In the genomic region with DNA sequence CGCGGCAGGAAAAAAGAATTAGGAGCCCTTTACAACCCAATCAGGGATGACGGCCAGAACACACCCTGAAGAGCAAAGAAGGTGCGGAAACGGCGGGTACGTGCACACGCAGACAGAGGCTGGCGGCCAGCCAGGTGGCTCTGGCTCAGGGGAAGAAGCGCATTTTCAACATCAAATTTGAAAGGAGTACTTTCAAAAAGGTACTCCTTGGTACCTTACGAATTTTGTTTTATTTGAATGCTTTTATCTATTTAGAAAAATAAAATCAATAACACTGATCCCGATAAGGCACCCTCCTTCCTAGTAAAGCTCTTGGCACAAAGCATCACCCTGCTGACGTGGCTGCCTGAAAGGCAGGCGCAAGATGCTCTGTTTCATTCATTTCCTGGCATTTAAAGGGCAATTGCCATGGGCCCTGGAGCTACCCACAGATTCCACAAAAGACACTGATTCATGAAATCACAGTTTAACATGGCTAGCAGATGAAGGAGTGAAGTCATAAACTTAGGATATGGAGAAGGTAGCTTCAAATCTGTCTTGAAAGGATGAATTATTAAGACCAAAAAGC, we compare ENCODE assay signal across 19 cellular contexts. TPM values are rescaled to one million over a fixed set of nuclear protein-coding genes. Genes with fewer than 3 reads are reported as not detected.
DNase-seq lines count a peak whose midpoint lies in the region; ATAC-seq, FAIRE-seq and TF ChIP-seq lines count a peak whose summit lies in the region.
"Had no signal": no experiment of that assay in that cellular context is flagged by ENCODE, and none has a peak within 500 bp of the region (broad histone marks: within the 10 kb centered on the region; RNA-seq: fewer than 3 reads in every experiment).

No MANE protein-coding gene starts in this region.

- peaks cover 16% of the 10 kb centered on the region for H3K27me3 Mint-ChIP-seq in CD4-positive, CD25-positive, alpha-beta regulatory T cell
- no peaks in the 10 kb centered on the region for H3K27me3 Mint-ChIP-seq in stimulated activated naive CD8-positive, alpha-beta T cell treated with anti-CD3 and anti-CD28 coated beads, Interleukin-15, amount 100 ng/mL, for 72 hours
- H3K27me3 Mint-ChIP-seq: stimulated activated naive CD8-positive, alpha-beta T cell treated with anti-CD3 and anti-CD28 coated beads, Interleukin-15, Interleukin-2, amounts not matched to agents 100 ng/mL and 50 ng/mL, for 24 hours had no signal

- in situ Hi-C loops in K562 (cut with MboI), result no loop called here

- H3K9ac ChIP-seq in K562 (ENCODE audit: insufficient read depth in 1 of 2, low read depth in 2 of 2, low read length in 2 of 2), result no peak overlapping the region

- H3K36me3 ChIP-seq in CD4-positive, CD25-positive, alpha-beta regulatory T cell (ENCODE audit: control insufficient read depth, insufficient read depth, low read length), result no peaks in the 10 kb centered on the region
- peaks cover 7% of the 10 kb centered on the region; the same call in 2 of the 3 replicates for H3K36me3 ChIP-seq in K562 (ENCODE audit: control insufficient read depth, insufficient read depth, low read length)
- H3K36me3 ChIP-seq: cardiac muscle cell, gastroesophageal sphincter had no signal

- H3K27ac ChIP-seq in CD4-positive, CD25-positive, alpha-beta regulatory T cell (ENCODE audit: insufficient read depth, low read length, poor library complexity, severe bottlenecking), result no peak overlapping the region
- peak overlapping the region; percentile 15; the same call in 1 of the 3 replicates for H3K27ac ChIP-seq in K562 (ENCODE audit: extremely low read depth, low read depth, low read length)
- no peak overlapping the region for H3K27ac ChIP-seq in coronary artery
- H3K27ac ChIP-seq: cardiac muscle cell had no signal

- no peak for TF ChIP-seq POLR2A in K562 (conservative IDR thresholded peaks at IDR 0.05)

- no peaks in the 10 kb centered on the region for H4K20me1 ChIP-seq in K562 (replicated peaks; ENCODE audit: control insufficient read depth, insufficient read depth, low read length)

- TF ChIP-seq EP300 in K562 (IDR thresholded peaks at IDR 0.05; ENCODE audit: low read length), result no peak

- CTCF ChIA-PET in K562 (lab: Yijun Ruan, JAX; ENCODE audit: low intra/inter-chr PET ratio), result no interaction called here

- TF ChIP-seq CTCF in K562 (IDR thresholded peaks at IDR 0.05 in 2 of 3, conservative IDR thresholded peaks at IDR 0.05 in 1 of 3; ENCODE audit: insufficient read depth in 2 of 3, low read depth in 1 of 3, low read length in 3 of 3) (no peak), coronary artery (IDR thresholded peaks at IDR 0.05) (no peak)

- H3K4me3 ChIP-seq in CD4-positive, CD25-positive, alpha-beta regulatory T cell (ENCODE audit: low read depth, low read length), result no peak overlapping the region
- H3K4me3 ChIP-seq in K562 (no peak overlapping the region), coronary artery (no peak overlapping the region)
- H3K4me3 ChIP-seq: cardiac muscle cell, gastroesophageal sphincter had no signal

- peaks cover 0 to 3% (median 0%) of the 10 kb centered on the region in 7 donors for H3K9me3 Mint-ChIP-seq in CD4-positive, CD25-positive, alpha-beta regulatory T cell
- peaks cover 8 to 19% of the 10 kb centered on the region in 2 donors for H3K9me3 Mint-ChIP-seq in stimulated activated naive CD8-positive, alpha-beta T cell treated with anti-CD3 and anti-CD28 coated beads, Interleukin-15, amount 100 ng/mL, for 72 hours

- BruUV-seq in K562 (replicated peaks; lab: Mats Ljungman, UMichigan), result no TSS peak

- no peaks in the 10 kb centered on the region for H3K27me3 ChIP-seq in CD4-positive, CD25-positive, alpha-beta regulatory T cell (ENCODE audit: control insufficient read depth, insufficient read depth, low read length)
- H3K27me3 ChIP-seq in K562 (ENCODE audit: control insufficient read depth in 2 of 2, insufficient read depth in 2 of 2, low read length in 2 of 2), result no peaks in the 10 kb centered on the region
- H3K27me3 ChIP-seq: cardiac muscle cell, gastroesophageal sphincter had no signal

- H2AFZ ChIP-seq in K562 (ENCODE audit: low read depth, low read length), result no peak overlapping the region

- intact Hi-C loops in K562 (cut with micrococcal nuclease) (no loop called here), left colon (cut with DNase I, micrococcal nuclease) (no loop called here)

- peaks cover 33% of the 10 kb centered on the region for H3K79me2 ChIP-seq in K562 (ENCODE audit: control insufficient read depth, insufficient read depth, low read length)

- peak overlapping the region in 1 of 4 donors; percentile 38 for H3K4me3 Mint-ChIP-seq in CD4-positive, CD25-positive, alpha-beta regulatory T cell
- no peak overlapping the region for H3K4me3 Mint-ChIP-seq in stimulated activated naive CD8-positive, alpha-beta T cell treated with anti-CD3 and anti-CD28 coated beads, Interleukin-15, amount 100 ng/mL, for 72 hours
- H3K4me3 Mint-ChIP-seq: stimulated activated naive CD8-positive, alpha-beta T cell treated with anti-CD3 and anti-CD28 coated beads, Interleukin-15, Interleukin-2, amounts not matched to agents 100 ng/mL and 50 ng/mL, for 24 hours had no signal

- peaks cover 36% of the 10 kb centered on the region for H3K4me1 ChIP-seq in CD4-positive, CD25-positive, alpha-beta regulatory T cell (ENCODE audit: control insufficient read depth, insufficient read depth, low read length, poor library complexity, severe bottlenecking)
- peaks cover 70 to 72% of the 10 kb centered on the region in 2 experiments for H3K4me1 ChIP-seq in K562 (replicated peaks in 1 of 2; ENCODE audit: control insufficient read depth in 2 of 2, insufficient read depth in 2 of 2, low read length in 2 of 2)

- peak overlapping the region in 2 of 3 donors; percentile 64 to 69 for H3K27ac Mint-ChIP-seq in CD4-positive, CD25-positive, alpha-beta regulatory T cell
- no peak overlapping the region for H3K27ac Mint-ChIP-seq in stimulated activated naive CD8-positive, alpha-beta T cell treated with anti-CD3 and anti-CD28 coated beads, Interleukin-15, amount 100 ng/mL, for 72 hours
- H3K27ac Mint-ChIP-seq: stimulated activated naive CD8-positive, alpha-beta T cell treated with anti-CD3 and anti-CD28 coated beads, Interleukin-15, Interleukin-2, amounts not matched to agents 100 ng/mL and 50 ng/mL, for 24 hours had no signal

- no peak for ATAC-seq in CD4-positive, CD25-positive, alpha-beta regulatory T cell (ENCODE audit: low read depth in 2 of 2)
- no peak for ATAC-seq in K562
- ATAC-seq in left colon, result peak; percentile 91
- ATAC-seq in GM19463 (IDR thresholded peaks at IDR 0.05; ENCODE audit: unreplicated experiment), result no peak
- ATAC-seq in stimulated activated naive CD8-positive, alpha-beta T cell treated with anti-CD3 and anti-CD28 coated beads, Interleukin-15, amount 100 ng/mL, for 72 hours, result no peak
- ATAC-seq: gastroesophageal sphincter, natural killer cell had no signal

- no peaks in the 10 kb centered on the region for H3K9me1 ChIP-seq in K562 (ENCODE audit: control insufficient read depth, insufficient read depth, low read length)

- TF ChIP-seq RAD21 in K562 (CRISPR knock-in tag; conservative IDR thresholded peaks at IDR 0.05 in 1 of 2, IDR thresholded peaks at IDR 0.05 in 1 of 2), result no peak

- H3K36me3 Mint-ChIP-seq in CD4-positive, CD25-positive, alpha-beta regulatory T cell, result peaks cover 4% of the 10 kb centered on the region
- H3K36me3 Mint-ChIP-seq: natural killer cell had no signal

- no peak for DNase-seq in CD4-positive, CD25-positive, alpha-beta regulatory T cell
- DNase-seq in NCI-H1092 treated with DMSO at 0.1 percent for 48 hours (lab: John Stamatoyannopoulos, UW), result peak; percentile 58
- DNase-seq in K562 (ENCODE audit: extremely low read depth in 1 of 4, low spot score in 3 of 4), result no peak
- DNase-seq in left colon, result peak; percentile 60 to 75
- DNase-seq in coronary artery (ENCODE audit: low spot score), result no peak
- DNase-seq in NCI-H524 treated with DMSO at 0.1 percent for 48 hours (lab: John Stamatoyannopoulos, UW), result no peak
- no peak for DNase-seq in stimulated activated naive CD8-positive, alpha-beta T cell treated with anti-CD3 and anti-CD28 coated beads, Interleukin-15, amount 100 ng/mL, for 72 hours
- DNase-seq: activated CD4-positive, alpha-beta T cell treated with anti-CD3 and anti-CD28 coated beads, Interleukin-2, amount 50 U/mL, for 48 hours; activated T-cell treated with anti-CD3 and anti-CD28 coated beads, Interleukin-2, amount 50 U/mL, for 48 hours; GF-D8; Kasumi-1; natural killer cell; NCI-H1417 treated with DMSO at 0.1 percent for 48 hours; NCI-H510A treated with DMSO at 0.1 percent for 48 hours; stimulated activated CD4-positive, alpha-beta T cell treated with anti-CD3 and anti-CD28 coated beads, Interleukin-15, amount 100 ng/mL, for 24 hours had no signal

- FAIRE-seq in K562 (lab: Jason Lieb, UNC), result no peak

- H3K4me1 Mint-ChIP-seq in CD4-positive, CD25-positive, alpha-beta regulatory T cell, result peaks cover 13 to 77% (median 31%) of the 10 kb centered on the region in 4 donors
- H3K4me1 Mint-ChIP-seq in stimulated activated naive CD8-positive, alpha-beta T cell treated with anti-CD3 and anti-CD28 coated beads, Interleukin-15, amount 100 ng/mL, for 72 hours, result peaks cover 51% of the 10 kb centered on the region

- POLR2A ChIA-PET in K562 (lab: Yijun Ruan, JAX), result interaction anchor here (0.6 to 1.6 kb wide), 4 partner anchors 19 to 94 kb away, joined by 3 to 5 read pairs (median 3); no protein-coding TSS in a partner anchor

- peaks cover 0 to 5% of the 10 kb centered on the region in 2 experiments for H3K9me3 ChIP-seq in CD4-positive, CD25-positive, alpha-beta regulatory T cell (ENCODE audit: control insufficient read depth in 2 of 2, low read length in 2 of 2)
- peaks cover 9% of the 10 kb centered on the region; the same call in 1 of the 2 replicates for H3K9me3 ChIP-seq in K562 (replicated peaks; ENCODE audit: control insufficient read depth, insufficient read depth, low read depth, low read length)
- H3K9me3 ChIP-seq: gastroesophageal sphincter had no signal

- WGBS in K562 (ENCODE audit: insufficient coverage, low coverage, missing lambda C conversion rate), result 91% methylated on average over 14 of the region's 14 CpGs

- H3K4me2 ChIP-seq in K562 (ENCODE audit: insufficient read depth, low read length), result peak overlapping the region; percentile 27; the same call in 1 of the 2 replicates

RNA-seq across cellular contexts. Expression of a gene that starts 47.2 kb away (rescaled TPM):
- total RNA-seq in CD4-positive, CD25-positive, alpha-beta regulatory T cell, result 23.3 TPM
- 1 to 10 TPM; 1.3 to 3.1 (median 2.2) TPM for polyA plus RNA-seq in CD4-positive, CD25-positive, alpha-beta regulatory T cell
- 229 and 466 TPM in 2 replicates for total RNA-seq in K562 (2011; cell fraction: chromatin; rRNA removed; ENCODE audit: low replicate concordance)
- total RNA-seq in K562 (2011; cell fraction: nucleolus; rRNA removed), result 309 and 326 TPM in 2 replicates
- total RNA-seq in K562 (2011; cell fraction: nucleoplasm; rRNA removed), result 244 and 282 TPM in 2 replicates
- total RNA-seq in K562 (2014; rRNA removed) (28.8 and 35.6 TPM in 2 replicates), K562 (2014; rRNA removed; fragmentation: Illumina TruSeq; extraction: Trizol) (7.3 and 9.5 TPM in 2 replicates), K562 (2015; rRNA removed; fragmentation: Illumina TruSeq; extraction: Trizol) (23.9 and 24.6 TPM in 2 replicates), K562 (2021) (45.2 and 54.4 TPM in 2 replicates), left colon (10 to 100 TPM; 13.2 to 17.5 TPM)
- polyA plus RNA-seq in K562 (2011; rRNA removed) (59.7 and 110 TPM in 2 replicates), K562 (2014; fragmentation: Illumina TruSeq; extraction: Trizol) (21.8 and 29.4 TPM in 2 replicates), K562 (2014; fragmentation: Nextera tagmentation; extraction: Ambion mirVana) (under 1 TPM; 0.32 to 0.89 TPM), K562 (2014; rRNA removed) (35.5 and 36.2 TPM in 2 replicates)
- polyA plus RNA-seq in K562 (2011; cell fraction: cytosol; rRNA removed), result 50.2 and 68.3 TPM in 2 replicates
- polyA plus RNA-seq in K562 (2011; cell fraction: nucleus; rRNA removed), result 313 and 392 TPM in 2 replicates
- polyA plus RNA-seq in K562 (2012), result 39.1 and 59.5 TPM in 2 replicates
- 56.4 and 73.7 TPM in 2 replicates for polyA minus RNA-seq in K562 (2011; rRNA and poly(A)+ RNA removed)
- polyA minus RNA-seq in K562 (2011; cell fraction: cytosol; rRNA and poly(A)+ RNA removed), result 58.2 and 59.2 TPM in 2 replicates
- polyA minus RNA-seq in K562 (2011; cell fraction: nucleus; rRNA and poly(A)+ RNA removed), result 58.7 and 72.1 TPM in 2 replicates

RNA-seq across cellular contexts. Expression of a gene that starts 59.3 kb away (rescaled TPM):
- total RNA-seq in CD4-positive, CD25-positive, alpha-beta regulatory T cell, result 31.9 TPM
- polyA plus RNA-seq in CD4-positive, CD25-positive, alpha-beta regulatory T cell, result 10 to 100 TPM; 30.2 to 44.4 (median 37.6) TPM
- total RNA-seq in K562 (2011; cell fraction: chromatin; rRNA removed; ENCODE audit: low replicate concordance), result 39.7 and 71.7 TPM in 2 replicates
- total RNA-seq in K562 (2011; cell fraction: nucleolus; rRNA removed), result 42.2 and 44.1 TPM in 2 replicates
- total RNA-seq in K562 (2011; cell fraction: nucleoplasm; rRNA removed), result 34.4 and 37.9 TPM in 2 replicates
- total RNA-seq in K562 (2014; rRNA removed), result 33.1 and 50.4 TPM in 2 replicates
- 5.7 and 8.2 TPM in 2 replicates for total RNA-seq in K562 (2014; rRNA removed; fragmentation: Illumina TruSeq; extraction: Trizol)
- total RNA-seq in K562 (2015; rRNA removed; fragmentation: Illumina TruSeq; extraction: Trizol), result 21.2 and 21.9 TPM in 2 replicates
- total RNA-seq in K562 (2021), result 29.8 and 31.2 TPM in 2 replicates
- 23.8 and 33.3 TPM in 2 replicates for polyA plus RNA-seq in K562 (2011; rRNA removed)
- 27.1 and 60.5 TPM in 2 replicates for polyA plus RNA-seq in K562 (2011; cell fraction: cytosol; rRNA removed)
- 58.3 and 92.0 TPM in 2 replicates for polyA plus RNA-seq in K562 (2011; cell fraction: nucleus; rRNA removed)
- polyA plus RNA-seq in K562 (2012), result 28.4 and 31.7 TPM in 2 replicates
- 15.0 and 22.7 TPM in 2 replicates for polyA plus RNA-seq in K562 (2014; fragmentation: Illumina TruSeq; extraction: Trizol)
- polyA plus RNA-seq in K562 (2014; fragmentation: Nextera tagmentation; extraction: Ambion mirVana), result 10 to 100 TPM; 16.7 to 26.0 TPM
- 28.1 and 48.3 TPM in 2 replicates for polyA plus RNA-seq in K562 (2014; rRNA removed)
- 6.6 and 8.9 TPM in 2 replicates for polyA minus RNA-seq in K562 (2011; rRNA and poly(A)+ RNA removed)
- polyA minus RNA-seq in K562 (2011; cell fraction: cytosol; rRNA and poly(A)+ RNA removed), result 7.1 and 9.9 TPM in 2 replicates
- 15.1 and 21.2 TPM in 2 replicates for polyA minus RNA-seq in K562 (2011; cell fraction: nucleus; rRNA and poly(A)+ RNA removed)
- 10 to 100 TPM in 1 of 2 donors, 1 to 10 TPM in 1; 9.5 to 11.7 TPM for total RNA-seq in left colon

Comparison
In these comparisons a context has a peak if more than half of its experiments do, and no peak if none do; other contexts are left out.
1. DNase-seq: peak in NCI-H1092 treated with DMSO at 0.1 percent for 48 hours (single experiment) and left colon (2 of 2); none in CD4-positive, CD25-positive, alpha-beta regulatory T cell (0 of 3), K562 (0 of 4), coronary artery (single experiment), NCI-H524 treated with DMSO at 0.1 percent for 48 hours (single experiment) and stimulated activated naive CD8-positive, alpha-beta T cell treated with anti-CD3 and anti-CD28 coated beads, Interleukin-15, amount 100 ng/mL, for 72 hours (0 of 2).
2. H3K27ac Mint-ChIP-seq: peak in CD4-positive, CD25-positive, alpha-beta regulatory T cell (2 of 3); none in stimulated activated naive CD8-positive, alpha-beta T cell treated with anti-CD3 and anti-CD28 coated beads, Interleukin-15, amount 100 ng/mL, for 72 hours (0 of 2).